ENCODE assay signal across 21 cellular contexts in genomic region chr4:167359711-167360110, GRCh38.
"Had no signal": no experiment of that assay in that cellular context is flagged by ENCODE, and none has a peak within 500 bp of the region (broad histone marks: within the 10 kb centered on the region; RNA-seq: fewer than 3 reads in every experiment).

No MANE protein-coding gene starts in this region.

- H3K36me3 ChIP-seq: esophagus squamous epithelium, gastroesophageal sphincter, neutrophil, right lobe of liver, suprapubic skin, tibial artery, upper lobe of left lung, uterus had no signal

- H3K27me3 ChIP-seq: esophagus squamous epithelium, gastroesophageal sphincter, neutrophil, right lobe of liver, suprapubic skin, tibial artery, upper lobe of left lung, uterus had no signal

- H3K27ac Mint-ChIP-seq: nephron; stimulated activated effector memory CD8-positive, alpha-beta T cell treated with anti-CD3 and anti-CD28 coated beads, Interleukin-12 subunit alpha, Interleukin-12 subunit beta, amount 100 ng/mL, for 72 hours had no signal

- H3K4me1 Mint-ChIP-seq: nephron; stimulated activated effector memory CD8-positive, alpha-beta T cell treated with anti-CD3 and anti-CD28 coated beads, Interleukin-12 subunit alpha, Interleukin-12 subunit beta, amount 100 ng/mL, for 72 hours had no signal

- H3K27ac ChIP-seq: coronary artery, epithelial cell of prostate, esophagus squamous epithelium, gastroesophageal sphincter, neutrophil, psoas muscle, right lobe of liver, suprapubic skin, tibial artery, upper lobe of left lung, uterus had no signal

- H3K4me3 Mint-ChIP-seq: nephron; stimulated activated effector memory CD8-positive, alpha-beta T cell treated with anti-CD3 and anti-CD28 coated beads, Interleukin-12 subunit alpha, Interleukin-12 subunit beta, amount 100 ng/mL, for 72 hours had no signal

- H3K9me3 ChIP-seq: esophagus squamous epithelium, gastroesophageal sphincter, neutrophil, psoas muscle, right lobe of liver, suprapubic skin, tibial artery, upper lobe of left lung, uterus had no signal

- H3K9me3 Mint-ChIP-seq: nephron had no signal

- H3K36me3 Mint-ChIP-seq: stimulated activated effector memory CD8-positive, alpha-beta T cell treated with anti-CD3 and anti-CD28 coated beads, Interleukin-12 subunit alpha, Interleukin-12 subunit beta, amount 100 ng/mL, for 72 hours had no signal

- H3K4me1 ChIP-seq: esophagus squamous epithelium, gastroesophageal sphincter, psoas muscle, right lobe of liver, suprapubic skin, tibial artery, upper lobe of left lung, uterus had no signal

- ATAC-seq: gastroesophageal sphincter; psoas muscle; right lobe of liver; stimulated activated effector memory CD8-positive, alpha-beta T cell treated with anti-CD3 and anti-CD28 coated beads, Interleukin-12 subunit alpha, Interleukin-12 subunit beta, amount 100 ng/mL, for 72 hours; stimulated activated naive CD8-positive, alpha-beta T cell treated with anti-CD3 and anti-CD28 coated beads, Interleukin-15, Interleukin-2, amounts not matched to agents 100 U/mL and 50 U/mL, for 24 hours had no signal

- DNase-seq: effector CD8-positive, alpha-beta T cell; esophagus squamous epithelium; foreskin fibroblast; glutamatergic neuron; midbrain; psoas muscle; retina; right lobe of liver; stimulated activated CD4-positive, alpha-beta T cell treated with anti-CD3 and anti-CD28 coated beads, Interleukin-4, amount 100 ng/mL, for 1 hour; stimulated activated CD8-positive, alpha-beta memory T cell treated with anti-CD3 and anti-CD28 coated beads, Interleukin-4, amount 100 ng/mL, for 48 hours; stimulated activated naive CD8-positive, alpha-beta T cell treated with anti-CD3 and anti-CD28 coated beads, Interleukin-15, Interleukin-2, amounts not matched to agents 100 U/mL and 50 U/mL, for 24 hours; tibial artery; upper lobe of left lung; uterus had no signal

- H3K4me3 ChIP-seq: coronary artery, esophagus squamous epithelium, gastroesophageal sphincter, psoas muscle, right lobe of liver, suprapubic skin, tibial artery, upper lobe of left lung, uterus had no signal
